ENCODE assay signal across 28 cellular contexts in the genomic region with DNA sequence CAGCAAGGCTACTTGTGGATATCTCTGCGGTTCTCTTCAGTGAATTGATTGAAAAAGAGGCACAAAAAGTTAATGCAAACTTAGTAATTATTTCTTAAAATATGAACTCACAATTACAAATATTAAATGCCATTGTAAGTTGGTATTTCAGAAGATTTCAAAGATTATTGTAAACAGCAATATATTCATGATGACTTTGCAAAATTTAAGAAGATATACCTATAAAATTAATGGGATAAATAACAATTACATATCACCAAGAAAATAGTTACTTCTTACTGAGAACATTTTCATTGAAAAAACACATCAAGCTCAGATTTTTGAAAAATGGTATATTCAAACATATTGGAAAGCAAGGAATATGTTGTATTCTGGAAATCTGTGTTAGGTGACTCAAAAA.
"Had no signal": no experiment of that assay in that cellular context is flagged by ENCODE, and none has a peak within 500 bp of the region (broad histone marks: within the 10 kb centered on the region; RNA-seq: fewer than 3 reads in every experiment).

No MANE protein-coding gene starts in this region.

- H3K27me3 ChIP-seq: neural progenitor cell, ovary, spleen, suprapubic skin, testis, tibial artery, transverse colon, upper lobe of right lung, uterus had no signal

- H3K79me2 ChIP-seq: parathyroid adenoma had no signal

- H3K4me3 ChIP-seq: neural progenitor cell, ovary, psoas muscle, skin epidermis, smooth muscle cell, spleen, suprapubic skin, testis, tibial artery, transverse colon, upper lobe of right lung, uterus had no signal

- H3K4me1 ChIP-seq: neural progenitor cell, parathyroid adenoma, psoas muscle, spleen, suprapubic skin, testis, tibial artery, transverse colon, upper lobe of right lung, uterus had no signal

- H3K27ac ChIP-seq: neural progenitor cell, ovary, parathyroid adenoma, psoas muscle, skin epidermis, spleen, suprapubic skin, testis, tibial artery, transverse colon, upper lobe of right lung, uterus had no signal

- H3K36me3 ChIP-seq: neural progenitor cell, ovary, spleen, suprapubic skin, tibial artery, transverse colon, upper lobe of right lung, uterus had no signal

- H3K9ac ChIP-seq: neural progenitor cell, parathyroid adenoma had no signal

- H3K4me2 ChIP-seq: neural progenitor cell, smooth muscle cell had no signal

- H3K9me3 ChIP-seq: ovary, psoas muscle, testis, tibial artery, transverse colon, upper lobe of right lung had no signal

- ATAC-seq: natural killer cell; psoas muscle; right cardiac atrium; sciatic nerve; stimulated activated memory B cell treated with anti-CD40 and anti-IgM and Interleukin-4, amounts not matched to agents 10 μg/mL and 1 μg/mL and 100 μg/mL, for 72 hours; stimulated activated naive CD8-positive, alpha-beta T cell treated with anti-CD3 and anti-CD28 coated beads, Interleukin-15, amount 100 ng/mL, for 72 hours; stimulated activated naive CD8-positive, alpha-beta T cell treated with anti-CD3 and anti-CD28 coated beads, Interleukin-15, Interleukin-2, amounts not matched to agents 100 U/mL and 50 U/mL, for 24 hours; upper lobe of right lung had no signal

- DNase-seq: natural killer cell; occipital lobe; ovary; posterior cingulate gyrus; psoas muscle; right cardiac atrium; spleen; stimulated activated CD4-positive, alpha-beta T cell treated with anti-CD3 and anti-CD28 coated beads, Interleukin-12 subunit alpha, Interleukin-12 subunit beta, amount 100 ng/mL, for 4 hours; stimulated activated CD4-positive, alpha-beta T cell treated with anti-CD3 and anti-CD28 coated beads, Interleukin-1b, Interleukin-23, amount 100 ng/mL, for 48 hours; stimulated activated CD4-positive, alpha-beta T cell treated with anti-CD3 and anti-CD28 coated beads, Interleukin-4, amount 100 ng/mL, for 1 hour; stimulated activated CD4-positive, alpha-beta T cell treated with anti-CD3 and anti-CD28 coated beads, Interleukin-4, amount 100 ng/mL, for 4 hours; stimulated activated CD8-positive, alpha-beta memory T cell treated with anti-CD3 and anti-CD28 coated beads, Interleukin-4, amount 100 ng/mL, for 48 hours; stimulated activated naive CD4-positive, alpha-beta T cell; stimulated activated naive CD8-positive, alpha-beta T cell treated with anti-CD3 and anti-CD28 coated beads, Interleukin-15, amount 100 ng/mL, for 72 hours; stimulated activated naive CD8-positive, alpha-beta T cell treated with anti-CD3 and anti-CD28 coated beads, Interleukin-15, Interleukin-2, amounts not matched to agents 100 U/mL and 50 U/mL, for 24 hours; substantia nigra; testis; tibial artery; transverse colon; upper lobe of right lung; uterus had no signal

- H2AFZ ChIP-seq: neural progenitor cell, parathyroid adenoma had no signal
